ENCODE assay signal across 1 cellular context in genomic region chr20:47315339-47315662, GRCh38.
A peak's percentile ranks its signal among the peaks of the same experiment; 100 is the strongest.
TF ChIP-seq lines count a peak whose summit lies in the region.

No MANE protein-coding gene starts in this region.

TF ChIP-seq in H1, 55 proteins besides CTCF, POLR2A, EP300 and RAD21:
- TF ChIP-seq CHD7 (IDR thresholded peaks at IDR 0.05; ENCODE audit: insufficient replicate concordance, low read length), result no peak
- TF ChIP-seq HDAC2 (IDR thresholded peaks at IDR 0.05; ENCODE audit: borderline replicate concordance in 1 of 2, low read depth in 2 of 2, low read length in 2 of 2), result 0 out of 4 replicates have a peak, but pooled peaks of 1 of the 2 experiments have one; percentile 32
- no peak for TF ChIP-seq EZH2 (IDR thresholded peaks at IDR 0.05; ENCODE audit: low read depth, low read length, severe bottlenecking)
